1 cellular context compared by ENCODE assay signal in genomic region chr13:106098778-106099177, GRCh38.
TF ChIP-seq lines count a peak whose summit lies in the region.

No MANE protein-coding gene starts in this region.

TF ChIP-seq in IMR-90, 13 proteins besides CTCF, POLR2A, EP300 and RAD21:
- TF ChIP-seq USF2 (IDR thresholded peaks at IDR 0.05; ENCODE audit: low read depth, low read length) = no peak
- no peak for TF ChIP-seq NFE2L2 (IDR thresholded peaks at IDR 0.05; ENCODE audit: low read depth, low read length)
- no peak for TF ChIP-seq BHLHE40 (IDR thresholded peaks at IDR 0.05; ENCODE audit: low read depth, low read length)
- TF ChIP-seq CEBPB (IDR thresholded peaks at IDR 0.05; ENCODE audit: low read depth, low read length) = no peak
- TF ChIP-seq ELK1 (IDR thresholded peaks at IDR 0.05; ENCODE audit: borderline replicate concordance, low read depth, low read length) = no peak
- no peak for TF ChIP-seq MXI1 (IDR thresholded peaks at IDR 0.05; ENCODE audit: borderline replicate concordance, low read depth, low read length)
- TF ChIP-seq CHD1 (IDR thresholded peaks at IDR 0.05; ENCODE audit: low read depth, low read length) = no peak
- TF ChIP-seq MAFK (IDR thresholded peaks at IDR 0.05; ENCODE audit: low read depth, low read length) = no peak
- no peak for TF ChIP-seq RCOR1 (IDR thresholded peaks at IDR 0.05; ENCODE audit: insufficient replicate concordance, low read length)
- TF ChIP-seq MAZ (IDR thresholded peaks at IDR 0.05; ENCODE audit: borderline replicate concordance, low read depth, low read length) = no peak
- TF ChIP-seq SMC3 (IDR thresholded peaks at IDR 0.05; ENCODE audit: low read depth, low read length) = no peak
